Comparison of ENCODE assay signal across 8 cellular contexts in genomic region chr9:38066907-38067610, GRCh38. TPM values are rescaled to one million over a fixed set of nuclear protein-coding genes. Genes with fewer than 3 reads are reported as not detected.
DNase-seq lines count a peak whose midpoint lies in the region; ATAC-seq and TF ChIP-seq lines count a peak whose summit lies in the region.

No MANE protein-coding gene starts in this region.

- H3K27ac ChIP-seq in neuronal stem cell (replicated peaks; ENCODE audit: low read length), result no peak overlapping the region

- no peak overlapping the region for H3K14ac ChIP-seq in neuronal stem cell (ENCODE audit: low read length)

- peak overlapping the region; percentile 72 for H3K9ac ChIP-seq in neuronal stem cell (ENCODE audit: low read depth, low read length, poor library complexity)

- H2BK5ac ChIP-seq in neuronal stem cell (ENCODE audit: low read length), result no peak overlapping the region

- peaks cover 23% of the 10 kb centered on the region for H3K4me1 Mint-ChIP-seq in activated T-cell treated with anti-CD3 and anti-CD28 coated beads, Interleukin-2, amount 50 U/mL, for 4 hours (ENCODE audit: low read depth)

- H3K79me1 ChIP-seq in neuronal stem cell (ENCODE audit: low read depth, low read length), result no peaks in the 10 kb centered on the region

- TF ChIP-seq CTCF in fibroblast of the aortic adventitia (IDR thresholded peaks at IDR 0.05; ENCODE audit: insufficient read depth, low read length), result no peak

- H3K4ac ChIP-seq in neuronal stem cell (ENCODE audit: low read length), result no peak overlapping the region

- H3K4me3 ChIP-seq in fibroblast of the aortic adventitia (ENCODE audit: low read depth, low read length) (peak overlapping the region; percentile 92), neuronal stem cell (ENCODE audit: low read length in 2 of 2) (peak overlapping the region; percentile 72 to 82)

- no peak overlapping the region for H2BK12ac ChIP-seq in neuronal stem cell (ENCODE audit: low read length)

- no CpG with 5 or more reads among the region's 31 CpGs for WGBS in neuronal stem cell (ENCODE audit: extremely low coverage in 2 of 2, insufficient read length in 2 of 2, insufficient replicate concordance in 1 of 2), 2 donors

- H3K9me3 ChIP-seq in neuronal stem cell (replicated peaks in 1 of 2; ENCODE audit: control insufficient read depth in 2 of 2, insufficient read depth in 1 of 2, low read depth in 1 of 2, low read length in 2 of 2), result no peaks in the 10 kb centered on the region

- H2BK15ac ChIP-seq in neuronal stem cell (ENCODE audit: low read length), result peak overlapping the region; percentile 40

- H3K18ac ChIP-seq in neuronal stem cell (ENCODE audit: low read length), result peak overlapping the region; percentile 94

- peak overlapping the region; percentile 96 for H2AFZ ChIP-seq in neuronal stem cell (ENCODE audit: low read length)

- peak overlapping the region; percentile 92 for H3K4me2 ChIP-seq in neuronal stem cell (ENCODE audit: insufficient read depth, low read length, poor library complexity, severe bottlenecking)

- H3K4me1 ChIP-seq in neuronal stem cell (ENCODE audit: control insufficient read depth in 2 of 2, insufficient read depth in 1 of 2, low read depth in 1 of 2, low read length in 2 of 2), result peaks cover 11 to 13% of the 10 kb centered on the region in 2 donors

- peak; percentile 20 for DNase-seq in stimulated activated CD4-positive, alpha-beta T cell treated with anti-CD3 and anti-CD28 coated beads, Interleukin-12 subunit alpha, Interleukin-12 subunit beta, amount 100 ng/mL, for 4 hours
- no peak for DNase-seq in stimulated activated CD4-positive, alpha-beta T cell treated with anti-CD3 and anti-CD28 coated beads, Interleukin-1b, Interleukin-23, amount 100 ng/mL, for 48 hours
- no peak for DNase-seq in activated T-cell treated with anti-CD3 and anti-CD28 coated beads, Interleukin-2, amount 50 U/mL, for 4 hours
- DNase-seq in fibroblast of the aortic adventitia (ENCODE audit: low read depth) (peak; percentile 45), neuronal stem cell (ENCODE audit: low spot score) (no peak), islet precursor cell (no peak), NCI-H2107 treated with DMSO at 0.1 percent for 48 hours (lab: John Stamatoyannopoulos, UW; ENCODE audit: unreplicated experiment) (no peak)

- no peak for ATAC-seq in activated T-cell treated with anti-CD3 and anti-CD28 coated beads, Interleukin-2, amount 50 U/mL, for 4 hours
- no peak for ATAC-seq in HG03565 (IDR thresholded peaks at IDR 0.05; ENCODE audit: unreplicated experiment)

- H2AK5ac ChIP-seq in neuronal stem cell (ENCODE audit: low read depth, low read length), result peak overlapping the region; percentile 24

- no peak overlapping the region for H2BK120ac ChIP-seq in neuronal stem cell (ENCODE audit: low read depth, low read length)

- no peak overlapping the region for H4K91ac ChIP-seq in neuronal stem cell (ENCODE audit: low read depth, low read length, poor library complexity)

- peaks cover 15 to 27% (median 26%) of the 10 kb centered on the region in 3 experiments for H3K27me3 ChIP-seq in neuronal stem cell (ENCODE audit: control insufficient read depth in 3 of 3, insufficient read depth in 3 of 3, low read depth in 1 of 3, low read length in 3 of 3)

- no peak overlapping the region for H4K8ac ChIP-seq in neuronal stem cell (ENCODE audit: low read depth, low read length)

- H3K4me3 Mint-ChIP-seq in activated T-cell treated with anti-CD3 and anti-CD28 coated beads, Interleukin-2, amount 50 U/mL, for 4 hours, result peak overlapping the region; percentile 83

- H3K9me3 Mint-ChIP-seq in activated T-cell treated with anti-CD3 and anti-CD28 coated beads, Interleukin-2, amount 50 U/mL, for 4 hours, result no peaks in the 10 kb centered on the region

- no peaks in the 10 kb centered on the region for H3K36me3 ChIP-seq in neuronal stem cell (replicated peaks in 1 of 2; ENCODE audit: control insufficient read depth in 2 of 2, insufficient read depth in 2 of 2, low read length in 2 of 2)

- H3K27me3 Mint-ChIP-seq in activated T-cell treated with anti-CD3 and anti-CD28 coated beads, Interleukin-2, amount 50 U/mL, for 4 hours (ENCODE audit: low read depth), result peaks cover 11% of the 10 kb centered on the region

- peak overlapping the region; percentile 82 for H3K23ac ChIP-seq in neuronal stem cell (ENCODE audit: low read depth, low read length, poor library complexity)

- no peaks in the 10 kb centered on the region for H3K36me3 Mint-ChIP-seq in activated T-cell treated with anti-CD3 and anti-CD28 coated beads, Interleukin-2, amount 50 U/mL, for 4 hours (ENCODE audit: insufficient read depth)

RNA-seq across cellular contexts. Expression of gene SHB, which starts 2.0 kb away (rescaled TPM):
- total RNA-seq in activated T-cell treated with anti-CD3 and anti-CD28 coated beads, Interleukin-2, amount 50 U/mL, for 4 hours, result 1 to 10 TPM; 2.6 to 4.0 (median 3.4) TPM
- total RNA-seq in fibroblast of the aortic adventitia (ENCODE audit: low replicate concordance), result 4.5 and 26.5 TPM in 2 replicates
- polyA plus RNA-seq in neuronal stem cell (2013, experiment 1 of 2), result 2.1 TPM
- 1.9 TPM for polyA plus RNA-seq in neuronal stem cell (2013, experiment 2 of 2)

Comparison
In these comparisons a context has a peak if more than half of its experiments do, and no peak if none do; other contexts are left out.
1. DNase-seq: peak in stimulated activated CD4-positive, alpha-beta T cell treated with anti-CD3 and anti-CD28 coated beads, Interleukin-12 subunit alpha, Interleukin-12 subunit beta, amount 100 ng/mL, for 4 hours (single experiment) and fibroblast of the aortic adventitia (single experiment); none in stimulated activated CD4-positive, alpha-beta T cell treated with anti-CD3 and anti-CD28 coated beads, Interleukin-1b, Interleukin-23, amount 100 ng/mL, for 48 hours (single experiment), activated T-cell treated with anti-CD3 and anti-CD28 coated beads, Interleukin-2, amount 50 U/mL, for 4 hours (single experiment), neuronal stem cell (single experiment), islet precursor cell (single experiment) and NCI-H2107 treated with DMSO at 0.1 percent for 48 hours (single experiment).